ENCODE assay signal across 39 cellular contexts in the genomic region with DNA sequence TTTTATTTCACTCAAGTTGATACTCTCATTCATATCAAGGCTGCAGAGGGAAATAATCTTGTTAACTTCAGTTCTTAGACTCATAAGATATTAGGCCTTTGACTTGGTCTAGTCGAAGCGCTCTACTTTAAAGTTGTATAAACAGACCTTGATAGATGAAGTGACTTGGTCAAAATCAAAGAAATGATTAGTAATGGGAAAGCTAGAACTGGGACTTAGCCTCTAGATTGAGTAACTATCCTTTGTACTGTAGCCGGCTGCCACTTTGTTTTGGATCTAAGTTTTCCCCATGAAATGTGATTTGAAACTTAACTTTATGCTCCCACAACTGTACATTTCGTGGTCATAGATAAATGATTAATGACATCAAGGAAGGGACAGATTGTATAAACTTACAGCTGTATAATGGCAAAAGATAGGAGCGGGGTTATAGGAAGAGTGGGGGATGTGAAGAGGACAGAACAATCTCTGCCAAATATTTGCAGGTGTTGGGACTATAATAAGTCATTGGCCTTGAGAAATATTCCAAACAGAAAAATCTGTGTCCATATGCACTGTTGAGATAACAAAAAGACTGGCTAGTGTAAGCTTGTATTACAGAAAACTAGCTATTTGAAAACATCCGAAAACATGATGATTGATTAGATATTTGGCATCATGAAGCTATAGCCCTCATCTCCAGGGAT.
"Had no signal": no experiment of that assay in that cellular context is flagged by ENCODE, and none has a peak within 500 bp of the region (broad histone marks: within the 10 kb centered on the region; RNA-seq: fewer than 3 reads in every experiment).

No MANE protein-coding gene starts in this region.

- ATAC-seq: activated CD4-positive, alpha-beta T cell treated with anti-CD3 and anti-CD28 coated beads for 36 hours; activated CD4-positive, CD25-positive, alpha-beta regulatory T cell treated with anti-CD3 and anti-CD28 coated beads, Interleukin-2, amount 50 U/mL, for 24 hours; activated CD8-positive, alpha-beta memory T cell treated with anti-CD3 and anti-CD28 coated beads, Interleukin-2, amount 10 ng/mL, durations not matched to agents 7 days and 5 days; activated CD8-positive, alpha-beta T cell treated with anti-CD3 and anti-CD28 coated beads, Interleukin-2, amount 10 ng/mL, durations not matched to agents 7 days and 5 days; activated naive CD8-positive, alpha-beta T cell treated with anti-CD3 and anti-CD28 coated beads, Interleukin-2, amount 50 U/mL, for 24 hours had no signal

- H3K27me3 ChIP-seq: ascending aorta, cardiac muscle cell had no signal

- DNase-seq: activated CD4-positive, alpha-beta memory T cell treated with anti-CD3 and anti-CD28 coated beads, Interleukin-2, amount 10 ng/mL, durations not matched to agents 7 days and 5 days; activated CD4-positive, alpha-beta T cell treated with anti-CD3 and anti-CD28 coated beads for 1 hour; activated CD4-positive, alpha-beta T cell treated with anti-CD3 and anti-CD28 coated beads for 36 hours; activated CD4-positive, alpha-beta T cell treated with anti-CD3 and anti-CD28 coated beads for 48 hours; activated CD4-positive, alpha-beta T cell treated with anti-CD3 and anti-CD28 coated beads, Interleukin-2, amount 10 ng/mL, durations not matched to agents 7 days and 5 days; activated CD4-positive, alpha-beta T cell treated with anti-CD3 and anti-CD28 coated beads, Interleukin-2, amount 50 U/mL, for 48 hours; activated CD4-positive, CD25-positive, alpha-beta regulatory T cell; activated CD8-positive, alpha-beta memory T cell treated with anti-CD3 and anti-CD28 coated beads for 24 hours; activated CD8-positive, alpha-beta memory T cell treated with anti-CD3 and anti-CD28 coated beads, Interleukin-2, amount 10 ng/mL, durations not matched to agents 7 days and 5 days; activated CD8-positive, alpha-beta memory T cell treated with anti-CD3 and anti-CD28 coated beads, Interleukin-2, amount 50 U/mL, for 48 hours; activated CD8-positive, alpha-beta T cell treated with anti-CD3 and anti-CD28 coated beads, Interleukin-2, amount 10 ng/mL, durations not matched to agents 7 days and 5 days; activated effector memory CD4-positive, alpha-beta T cell treated with Interleukin-2 at 50 U/mL for 16 hours; activated gamma-delta T cell; activated naive CD4-positive, alpha-beta T cell treated with anti-CD3 and anti-CD28 coated beads, Interleukin-2, amount 10 ng/mL, durations not matched to agents 7 days and 5 days; activated naive CD4-positive, alpha-beta T cell treated with Interleukin-2 at 50 U/mL for 16 hours; activated naive CD8-positive, alpha-beta T cell treated with anti-CD3 and anti-CD28 coated beads, Interleukin-2, amount 10 ng/mL, durations not matched to agents 7 days and 5 days; activated naive CD8-positive, alpha-beta T cell treated with anti-CD3 and anti-CD28 coated beads, Interleukin-2, amount 50 U/mL, for 24 hours; activated T-cell treated with anti-CD3 and anti-CD28 coated beads, Interleukin-2, amount 50 U/mL, for 24 hours; activated T-cell treated with anti-CD3 and anti-CD28 coated beads, Interleukin-2, amount 50 U/mL, for 48 hours; amygdala; anterior cingulate cortex; caudate nucleus; cerebellar nuclear complex; T-helper 1 cell; T-helper 2 cell; T-helper 9 cell had no signal

- H3K4me1 ChIP-seq: ascending aorta had no signal

- H3K36me3 ChIP-seq: ascending aorta, cardiac muscle cell had no signal

- H3K4me3 ChIP-seq: ascending aorta, cardiac muscle cell had no signal

- H3K4me1 Mint-ChIP-seq: activated CD4-positive, alpha-beta memory T cell treated with anti-CD3 and anti-CD28 coated beads, Interleukin-2, amount 10 ng/mL, durations not matched to agents 7 days and 5 days; activated CD4-positive, alpha-beta T cell treated with anti-CD3 and anti-CD28 coated beads, Interleukin-2, amount 10 ng/mL, durations not matched to agents 7 days and 5 days; activated CD8-positive, alpha-beta memory T cell treated with anti-CD3 and anti-CD28 coated beads, Interleukin-2, amount 10 ng/mL, durations not matched to agents 7 days and 5 days; activated naive CD4-positive, alpha-beta T cell treated with anti-CD3 and anti-CD28 coated beads, Interleukin-2, amount 10 ng/mL, durations not matched to agents 7 days and 5 days; activated naive CD8-positive, alpha-beta T cell treated with anti-CD3 and anti-CD28 coated beads, Interleukin-2, amount 10 ng/mL, durations not matched to agents 7 days and 5 days; brain had no signal

- H3K9me3 ChIP-seq: ascending aorta had no signal

- FAIRE-seq: bronchial epithelial cell, TTC549 had no signal

- H3K9me3 Mint-ChIP-seq: activated CD4-positive, alpha-beta memory T cell treated with anti-CD3 and anti-CD28 coated beads, Interleukin-2, amount 10 ng/mL, durations not matched to agents 7 days and 5 days; activated CD4-positive, alpha-beta T cell treated with anti-CD3 and anti-CD28 coated beads, Interleukin-2, amount 10 ng/mL, durations not matched to agents 7 days and 5 days; activated naive CD4-positive, alpha-beta T cell treated with anti-CD3 and anti-CD28 coated beads, Interleukin-2, amount 10 ng/mL, durations not matched to agents 7 days and 5 days; activated naive CD4-positive, alpha-beta T cell treated with anti-CD3 and anti-CD28 coated beads, Interleukin-2, amount 50 U/mL, for 24 hours; activated naive CD8-positive, alpha-beta T cell treated with anti-CD3 and anti-CD28 coated beads, Interleukin-2, amount 10 ng/mL, durations not matched to agents 7 days and 5 days; activated naive CD8-positive, alpha-beta T cell treated with anti-CD3 and anti-CD28 coated beads, Interleukin-2, amount 50 U/mL, for 24 hours; activated T-cell treated with anti-CD3 and anti-CD28 coated beads, Interleukin-2, amount 50 U/mL, for 24 hours; activated T-helper 2 cell treated with anti-CD3 and anti-CD28 coated beads, Interferon-gamma antibody, Interleukin-2, Interleukin-4, amounts not matched to agents 10 μg/mL and 5 μg/mL and 100 μg/mL, durations not matched to agents 14 hours and 24 hours and 36 hours; brain; central memory CD8-positive, alpha-beta T cell; T-helper 1 cell treated with Interleukin-12 subunit alpha and Interleukin-12 subunit beta and Interleukin-4 antibody, amounts not matched to agents 30 μg/mL and 1 μg/mL, for 36 hours; T-helper 2 cell treated with Interferon-gamma antibody and Interleukin-4, amounts not matched to agents 5 μg/mL and 100 μg/mL, for 36 hours had no signal

- H3K4me3 Mint-ChIP-seq: activated CD4-positive, alpha-beta memory T cell treated with anti-CD3 and anti-CD28 coated beads, Interleukin-2, amount 10 ng/mL, durations not matched to agents 7 days and 5 days; activated CD4-positive, alpha-beta T cell treated with anti-CD3 and anti-CD28 coated beads for 36 hours; activated CD4-positive, alpha-beta T cell treated with anti-CD3 and anti-CD28 coated beads, Interleukin-2, amount 10 ng/mL, durations not matched to agents 7 days and 5 days; activated CD8-positive, alpha-beta memory T cell treated with anti-CD3 and anti-CD28 coated beads, Interleukin-2, amount 10 ng/mL, durations not matched to agents 7 days and 5 days; activated CD8-positive, alpha-beta T cell treated with anti-CD3 and anti-CD28 coated beads, Interleukin-2, amount 10 ng/mL, durations not matched to agents 7 days and 5 days; activated naive CD4-positive, alpha-beta T cell treated with anti-CD3 and anti-CD28 coated beads, Interleukin-2, amount 10 ng/mL, durations not matched to agents 7 days and 5 days; activated naive CD4-positive, alpha-beta T cell treated with anti-CD3 and anti-CD28 coated beads, Interleukin-2, amount 50 U/mL, for 24 hours; activated naive CD8-positive, alpha-beta T cell; activated naive CD8-positive, alpha-beta T cell treated with anti-CD3 and anti-CD28 coated beads, Interleukin-2, amount 10 ng/mL, durations not matched to agents 7 days and 5 days; activated naive CD8-positive, alpha-beta T cell treated with anti-CD3 and anti-CD28 coated beads, Interleukin-2, amount 50 U/mL, for 24 hours; activated T-cell treated with anti-CD3 and anti-CD28 coated beads, Interleukin-2, amount 50 U/mL, for 24 hours; brain; central memory CD8-positive, alpha-beta T cell; T-helper 1 cell treated with Interleukin-12 subunit alpha and Interleukin-12 subunit beta and Interleukin-4 antibody, amounts not matched to agents 30 μg/mL and 1 μg/mL, for 36 hours; T-helper 2 cell treated with Interferon-gamma antibody and Interleukin-4, amounts not matched to agents 5 μg/mL and 100 μg/mL, for 36 hours had no signal

- H3K27ac Mint-ChIP-seq: activated CD4-positive, alpha-beta memory T cell treated with anti-CD3 and anti-CD28 coated beads, Interleukin-2, amount 10 ng/mL, durations not matched to agents 7 days and 5 days; activated CD4-positive, alpha-beta T cell treated with anti-CD3 and anti-CD28 coated beads for 36 hours; activated CD4-positive, alpha-beta T cell treated with anti-CD3 and anti-CD28 coated beads, Interleukin-2, amount 10 ng/mL, durations not matched to agents 7 days and 5 days; activated CD8-positive, alpha-beta memory T cell treated with anti-CD3 and anti-CD28 coated beads, Interleukin-2, amount 10 ng/mL, durations not matched to agents 7 days and 5 days; activated CD8-positive, alpha-beta T cell treated with anti-CD3 and anti-CD28 coated beads, Interleukin-2, amount 10 ng/mL, durations not matched to agents 7 days and 5 days; activated naive CD4-positive, alpha-beta T cell treated with anti-CD3 and anti-CD28 coated beads, Interleukin-2, amount 10 ng/mL, durations not matched to agents 7 days and 5 days; activated naive CD8-positive, alpha-beta T cell; activated naive CD8-positive, alpha-beta T cell treated with anti-CD3 and anti-CD28 coated beads, Interleukin-2, amount 10 ng/mL, durations not matched to agents 7 days and 5 days; activated naive CD8-positive, alpha-beta T cell treated with anti-CD3 and anti-CD28 coated beads, Interleukin-2, amount 50 U/mL, for 24 hours; activated T-cell treated with anti-CD3 and anti-CD28 coated beads, Interleukin-2, amount 50 U/mL, for 24 hours; activated T-helper 2 cell treated with anti-CD3 and anti-CD28 coated beads, Interferon-gamma antibody, Interleukin-2, Interleukin-4, amounts not matched to agents 10 μg/mL and 5 μg/mL and 100 μg/mL, durations not matched to agents 14 hours and 24 hours and 36 hours; brain; T-helper 1 cell treated with Interleukin-12 subunit alpha and Interleukin-12 subunit beta and Interleukin-4 antibody, amounts not matched to agents 30 μg/mL and 1 μg/mL, for 36 hours; T-helper 2 cell treated with Interferon-gamma antibody and Interleukin-4, amounts not matched to agents 5 μg/mL and 100 μg/mL, for 36 hours had no signal

- H3K36me3 Mint-ChIP-seq: activated naive CD4-positive, alpha-beta T cell treated with anti-CD3 and anti-CD28 coated beads, Interleukin-2, amount 10 ng/mL, durations not matched to agents 7 days and 5 days had no signal

- H3K27ac ChIP-seq: ascending aorta, cardiac muscle cell, VCaP had no signal

- H3K27me3 Mint-ChIP-seq: activated CD4-positive, alpha-beta memory T cell treated with anti-CD3 and anti-CD28 coated beads, Interleukin-2, amount 10 ng/mL, durations not matched to agents 7 days and 5 days; activated CD4-positive, alpha-beta T cell treated with anti-CD3 and anti-CD28 coated beads for 36 hours; activated CD4-positive, alpha-beta T cell treated with anti-CD3 and anti-CD28 coated beads, Interleukin-2, amount 10 ng/mL, durations not matched to agents 7 days and 5 days; activated CD8-positive, alpha-beta memory T cell treated with anti-CD3 and anti-CD28 coated beads, Interleukin-2, amount 10 ng/mL, durations not matched to agents 7 days and 5 days; activated naive CD4-positive, alpha-beta T cell treated with anti-CD3 and anti-CD28 coated beads, Interleukin-2, amount 10 ng/mL, durations not matched to agents 7 days and 5 days; activated naive CD4-positive, alpha-beta T cell treated with anti-CD3 and anti-CD28 coated beads, Interleukin-2, amount 50 U/mL, for 24 hours; activated naive CD8-positive, alpha-beta T cell; activated naive CD8-positive, alpha-beta T cell treated with anti-CD3 and anti-CD28 coated beads, Interleukin-2, amount 10 ng/mL, durations not matched to agents 7 days and 5 days; activated naive CD8-positive, alpha-beta T cell treated with anti-CD3 and anti-CD28 coated beads, Interleukin-2, amount 50 U/mL, for 24 hours; central memory CD8-positive, alpha-beta T cell had no signal
